ENCODE assay signal across 10 cellular contexts in genomic region chr6:154410215-154410614, GRCh38. TPM values are rescaled to one million over a fixed set of nuclear protein-coding genes. Genes with fewer than 3 reads are reported as not detected.
DNase-seq lines count a peak whose midpoint lies in the region; ATAC-seq, FAIRE-seq and TF ChIP-seq lines count a peak whose summit lies in the region.
"Had no signal": no experiment of that assay in that cellular context is flagged by ENCODE, and none has a peak within 500 bp of the region (broad histone marks: within the 10 kb centered on the region; RNA-seq: fewer than 3 reads in every experiment).

No MANE protein-coding gene starts in this region.

- peaks cover 70% of the 10 kb centered on the region for H3K36me3 Mint-ChIP-seq in nephron (ENCODE audit: low read depth)

- H3K9me3 ChIP-seq in esophagus muscularis mucosa, result no peaks in the 10 kb centered on the region
- H3K9me3 ChIP-seq in aorta (ENCODE audit: control insufficient read depth, low read length), result no peaks in the 10 kb centered on the region

- no peaks in the 10 kb centered on the region for H3K9me3 Mint-ChIP-seq in nephron

- H3K27ac Mint-ChIP-seq in nephron, result peak overlapping the region; percentile 82 to 91 (median 90)

- H3K4me1 ChIP-seq in esophagus muscularis mucosa, result peaks cover 29 to 52% (median 49%) of the 10 kb centered on the region in 4 donors
- H3K4me1 ChIP-seq in aorta (ENCODE audit: control insufficient read depth in 1 of 2, insufficient read depth in 2 of 2, low read length in 2 of 2), result peaks cover 2 to 4% of the 10 kb centered on the region in 2 donors

- no peak overlapping the region for H3K4me3 ChIP-seq in esophagus muscularis mucosa
- no peak overlapping the region for H3K4me3 ChIP-seq in aorta (ENCODE audit: low read length in 2 of 2)

- H3K27me3 ChIP-seq in esophagus muscularis mucosa (no peaks in the 10 kb centered on the region), aorta (ENCODE audit: control insufficient read depth in 1 of 2, insufficient read depth in 2 of 2, low read length in 1 of 2) (no peaks in the 10 kb centered on the region)

- H3K36me3 ChIP-seq in esophagus muscularis mucosa (peaks cover 0 to 35% (median 10%) of the 10 kb centered on the region in 4 donors), aorta (ENCODE audit: control insufficient read depth in 1 of 2, insufficient read depth in 2 of 2, low read length in 1 of 2) (no peaks in the 10 kb centered on the region)

- WGBS in esophagus muscularis mucosa, result 26% methylated on average over 6 of the region's 6 CpGs
- WGBS in aorta, 2 donors, result 4 to 7% methylated on average over 6 of the region's 6 CpGs

- intact Hi-C loops in Right ventricle myocardium inferior (cut with DNase I), result loop anchor here (2.0 to 5.0 kb wide), 2 partner anchors 102 to 181 kb away; partner anchors contain the start of gene CNKSR3
- intact Hi-C loops in cardiac septum (cut with DNase I), result loop anchor here (2.0 to 10.0 kb wide), 2 partner anchors 23 to 185 kb away; no protein-coding TSS in a partner anchor
- intact Hi-C loops in esophagus muscularis mucosa (cut with DNase I), result loop anchor here (5.0 kb wide), 2 partner anchors 37 to 97 kb away; no protein-coding TSS in a partner anchor
- intact Hi-C loops in aorta (cut with DNase I), result loop anchor here (2.0 to 5.0 kb wide), 4 partner anchors 37 to 101 kb away; partner anchors contain the start of gene CNKSR3 (in 1 of the 2)

- TF ChIP-seq CTCF in esophagus muscularis mucosa (IDR thresholded peaks at IDR 0.05), result no peak
- no peak for TF ChIP-seq CTCF in nephron (IDR thresholded peaks at IDR 0.05; ENCODE audit: unreplicated experiment in 3 of 3)

- H3K27me3 Mint-ChIP-seq in nephron (ENCODE audit: low read depth), result no peaks in the 10 kb centered on the region

- TF ChIP-seq POLR2A in esophagus muscularis mucosa (IDR thresholded peaks at IDR 0.05; ENCODE audit: low read depth), result no peak
- no peak for TF ChIP-seq POLR2A in H54 (IDR thresholded peaks at IDR 0.05; ENCODE audit: low read depth, low read length)

- no peak for TF ChIP-seq EP300 in esophagus muscularis mucosa (IDR thresholded peaks at IDR 0.05)

- DNase-seq in Right ventricle myocardium inferior (ENCODE audit: missing footprints) (no peak), cardiac septum (ENCODE audit: low spot score) (no peak), esophagus muscularis mucosa (ENCODE audit: extremely low spot score) (no peak), aorta (no peak), H54 (ENCODE audit: insufficient read length, low spot score) (no peak), H4 (ENCODE audit: low spot score) (no peak)
- no peak for DNase-seq in stimulated activated naive CD4-positive, alpha-beta T cell treated with Interleukin-2 at 50 U/mL for 16 hours (lab: John Stamatoyannopoulos, UW)
- DNase-seq: activated gamma-delta T cell treated with Interleukin-2 at 50 U/mL for 16 hours, left colon had no signal

- H3K4me3 Mint-ChIP-seq in nephron, result no peak overlapping the region

- H3K4me1 Mint-ChIP-seq in nephron, result peaks cover 40% of the 10 kb centered on the region

- FAIRE-seq in H54 (lab: Jason Lieb, UNC), result no peak

- H3K27ac ChIP-seq in esophagus muscularis mucosa (replicated peaks in 1 of 4), result peak overlapping the region; percentile 84 to 89 (median 86)
- H3K27ac ChIP-seq in aorta (ENCODE audit: low read depth in 1 of 2, low read length in 2 of 2), result peak overlapping the region; percentile 85 to 100

- peak; percentile 8 for ATAC-seq in Right ventricle myocardium inferior
- peak; percentile 19 for ATAC-seq in aorta (ENCODE audit: low FRiP score)

RNA-seq across cellular contexts. Expression of gene IPCEF1, which starts 53.6 kb away (rescaled TPM):
- total RNA-seq in Right ventricle myocardium inferior, result 2.0 TPM
- 5.0 TPM for total RNA-seq in cardiac septum
- 1 to 10 TPM in 2 of 4 donors, under 1 TPM in 2; 0.63 to 2.7 (median 1.2) TPM for total RNA-seq in esophagus muscularis mucosa
- total RNA-seq in aorta, result 1 to 10 TPM; 3.7 to 4.7 TPM
- polyA plus RNA-seq in aorta, result 1 to 10 TPM; 1.8 to 1.9 TPM
- 0.54 and 1.1 TPM in 2 replicates for total RNA-seq in H4 (2014; rRNA removed; shearing (Covaris generic))
